In genomic region chr6:166614589-166614988, GRCh38 we compare ENCODE assay signal across 17 cellular contexts. TPM values are rescaled to one million over a fixed set of nuclear protein-coding genes. Genes with fewer than 3 reads are reported as not detected.
DNase-seq lines count a peak whose midpoint lies in the region; ATAC-seq and TF ChIP-seq lines count a peak whose summit lies in the region.
"Had no signal": no experiment of that assay in that cellular context is flagged by ENCODE, and none has a peak within 500 bp of the region (broad histone marks: within the 10 kb centered on the region; RNA-seq: fewer than 3 reads in every experiment).

No MANE protein-coding gene starts in this region.

- in situ Hi-C loops in GM23248 (cut with MboI) = no loop called here

- DNase-seq in GM23248 = no peak
- DNase-seq in WTC11 (ENCODE audit: low spot score) = no peak
- no peak for DNase-seq in glutamatergic neuron
- no peak for DNase-seq in progenitor cell of endocrine pancreas (ENCODE audit: low spot score, unreplicated experiment)
- DNase-seq in NCI-H1694 treated with DMSO at 0.1 percent for 48 hours (lab: John Stamatoyannopoulos, UW) = no peak
- DNase-seq: activated CD4-positive, CD25-positive, alpha-beta regulatory T cell; body of pancreas; Calu3; effector memory CD8-positive, alpha-beta T cell; mucosa of descending colon; NCI-H1930; NCI-H524 treated with DMSO at 0.1 percent for 48 hours; SW 1271; thyroid gland had no signal

- H3K27ac Mint-ChIP-seq in WTC11 (peak overlapping the region; percentile 95; the same call in 1 of the 2 replicates), glutamatergic neuron (ENCODE audit: unreplicated experiment) (no peak overlapping the region), progenitor cell of endocrine pancreas (peak overlapping the region; percentile 35)

- CTCF ChIA-PET in WTC11 (lab: Charles Lee) = no interaction called here

- no peaks in the 10 kb centered on the region for H3K9me3 ChIP-seq in GM23248 (ENCODE audit: low read depth)
- H3K9me3 ChIP-seq: body of pancreas, mucosa of descending colon, thyroid gland had no signal

- H3K9me2 ChIP-seq in GM23248 (ENCODE audit: insufficient read depth) = no peaks in the 10 kb centered on the region

- H3K4me1 Mint-ChIP-seq in WTC11 (peaks cover 69% of the 10 kb centered on the region), glutamatergic neuron (ENCODE audit: low read depth, unreplicated experiment) (peaks cover 52% of the 10 kb centered on the region), progenitor cell of endocrine pancreas (ENCODE audit: low read depth) (peaks cover 7% of the 10 kb centered on the region)

- no peaks in the 10 kb centered on the region for H3K27me3 Mint-ChIP-seq in WTC11 (ENCODE audit: low read depth)
- H3K27me3 Mint-ChIP-seq in glutamatergic neuron (ENCODE audit: unreplicated experiment) = peaks cover 6% of the 10 kb centered on the region
- H3K27me3 Mint-ChIP-seq in progenitor cell of endocrine pancreas = no peaks in the 10 kb centered on the region

- no peak overlapping the region for H2AFZ ChIP-seq in GM23248

- H3K4me3 Mint-ChIP-seq in WTC11 = no peak overlapping the region
- peak overlapping the region; percentile 51 for H3K4me3 Mint-ChIP-seq in glutamatergic neuron (ENCODE audit: unreplicated experiment)
- H3K4me3 Mint-ChIP-seq in progenitor cell of endocrine pancreas (ENCODE audit: low read depth) = no peak overlapping the region
- H3K4me3 Mint-ChIP-seq: effector memory CD8-positive, alpha-beta T cell had no signal

- peaks cover 89% of the 10 kb centered on the region for H3K79me2 ChIP-seq in GM23248 (ENCODE audit: insufficient read depth)

- no peak for TF ChIP-seq CTCF in WTC11 (IDR thresholded peaks at IDR 0.05)
- TF ChIP-seq CTCF in glutamatergic neuron (IDR thresholded peaks at IDR 0.05; ENCODE audit: partially characterized antibody, unreplicated experiment) = no peak
- TF ChIP-seq CTCF in progenitor cell of endocrine pancreas (IDR thresholded peaks at IDR 0.05; ENCODE audit: unreplicated experiment) = no peak

- H3K9me3 Mint-ChIP-seq in WTC11 (no peaks in the 10 kb centered on the region), glutamatergic neuron (ENCODE audit: unreplicated experiment) (peaks cover 4% of the 10 kb centered on the region), progenitor cell of endocrine pancreas (ENCODE audit: low read depth) (no peaks in the 10 kb centered on the region)
- H3K9me3 Mint-ChIP-seq: effector memory CD8-positive, alpha-beta T cell had no signal

- H3K27me3 ChIP-seq in GM23248 (replicated peaks; ENCODE audit: insufficient read depth) = no peaks in the 10 kb centered on the region
- H3K27me3 ChIP-seq: body of pancreas, thyroid gland had no signal

- POLR2A ChIA-PET in WTC11 (lab: Charles Lee) = no interaction called here

- H3K4me3 ChIP-seq in GM23248 = no peak overlapping the region
- H3K4me3 ChIP-seq: body of pancreas, mucosa of descending colon, thyroid gland had no signal

- peak overlapping the region; percentile 45 for H3K4me2 ChIP-seq in GM23248 (ENCODE audit: unreplicated experiment)

- H4K20me1 ChIP-seq in GM23248 (ENCODE audit: insufficient read depth) = no peaks in the 10 kb centered on the region

- no peaks in the 10 kb centered on the region for H3K36me3 ChIP-seq in GM23248 (ENCODE audit: low read depth)
- H3K36me3 ChIP-seq: thyroid gland had no signal

- 0 out of 2 replicates have a peak, but pooled peaks have one; percentile 11 for ATAC-seq in WTC11
- ATAC-seq in HG03175 (IDR thresholded peaks at IDR 0.05; ENCODE audit: unreplicated experiment) = no peak
- no peak for ATAC-seq in HG03439 (IDR thresholded peaks at IDR 0.05; ENCODE audit: unreplicated experiment)
- ATAC-seq in GM21619 (IDR thresholded peaks at IDR 0.05; ENCODE audit: unreplicated experiment) = no peak
- ATAC-seq: body of pancreas; effector memory CD8-positive, alpha-beta T cell; mucosa of descending colon had no signal

- H3K4me1 ChIP-seq in GM23248 (ENCODE audit: insufficient read depth) = peaks cover 24% of the 10 kb centered on the region

- peaks cover 19% of the 10 kb centered on the region for H3F3A ChIP-seq in GM23248 (ENCODE audit: insufficient read depth)

- WGBS in GM23248 (ENCODE audit: low coverage in 1 of 2, low lambda C conversion rate in 2 of 2, missing lambda C conversion rate in 2 of 2), 2 experiments = 94 to 96% methylated on average over 10 of the region's 10 CpGs

- H3K36me3 Mint-ChIP-seq in WTC11 (peaks cover 13% of the 10 kb centered on the region), glutamatergic neuron (ENCODE audit: unreplicated experiment) (peaks cover 13% of the 10 kb centered on the region), progenitor cell of endocrine pancreas (ENCODE audit: insufficient read depth) (peaks cover 12% of the 10 kb centered on the region)

- H3K9ac ChIP-seq in GM23248 = no peak overlapping the region

- H3K27ac ChIP-seq in GM23248 = no peak overlapping the region

TF ChIP-seq in WTC11, 78 proteins besides CTCF, POLR2A, EP300 and RAD21:
- no peak for TF ChIP-seq TEAD4 (CRISPR knock-in tag; IDR thresholded peaks at IDR 0.05)
- TF ChIP-seq RELA (CRISPR knock-in tag; IDR thresholded peaks at IDR 0.05; ENCODE audit: borderline replicate concordance) = no peak
- no peak for TF ChIP-seq ZBTB21 (CRISPR knock-in tag; IDR thresholded peaks at IDR 0.05; ENCODE audit: borderline replicate concordance)

RNA-seq across cellular contexts. Expression of gene RPS6KA2, which starts 12.5 kb away (rescaled TPM):
- total RNA-seq in GM23248 (2014; rRNA removed; shearing (Covaris generic)) = 42.0 and 45.1 TPM in 2 replicates
- polyA plus RNA-seq in GM23248 (2016; fragmentation: Nextera tagmentation; extraction: Ambion mirVana) = 44.0 and 49.0 TPM in 2 replicates
- total RNA-seq in WTC11 (2021) (19.2 to 24.2 TPM (median 20.3 TPM) in 3 replicates), glutamatergic neuron (ENCODE audit: unreplicated experiment) (109 TPM), progenitor cell of endocrine pancreas (37.5 and 43.1 TPM in 2 replicates)

RNA-seq across cellular contexts. Expression of gene RAMACL, which starts 28.1 kb away (rescaled TPM):
- 0.13 and 2.1 TPM in 2 replicates for total RNA-seq in GM23248 (2014; rRNA removed; shearing (Covaris generic))
- 0.31 and 0.33 TPM in 2 replicates for polyA plus RNA-seq in GM23248 (2016; fragmentation: Nextera tagmentation; extraction: Ambion mirVana)
- total RNA-seq in WTC11 (2021) (0.30 to 0.79 TPM (median 0.53 TPM) in 3 replicates), glutamatergic neuron (ENCODE audit: unreplicated experiment) (9.5 TPM), progenitor cell of endocrine pancreas (1.7 and 2.7 TPM in 2 replicates)
